ENCODE assay signal across 34 cellular contexts in the genomic region with DNA sequence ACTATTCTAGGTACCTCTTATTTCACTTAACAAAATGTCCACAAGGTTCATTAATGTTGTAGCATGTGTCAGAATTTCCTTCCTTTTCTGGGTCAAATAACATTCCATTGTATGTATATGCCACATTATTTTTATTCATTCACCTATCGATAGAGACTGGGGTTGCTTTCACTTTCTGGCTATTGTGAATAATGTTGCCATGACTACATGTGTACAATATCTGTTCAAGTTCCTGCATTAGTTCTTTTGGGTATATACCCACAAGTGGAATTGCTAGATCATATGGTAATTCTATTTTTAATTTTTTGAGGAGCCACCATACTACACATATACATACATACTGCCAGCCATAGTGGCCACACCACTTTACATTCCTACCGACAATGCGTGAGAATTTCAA.
"Had no signal": no experiment of that assay in that cellular context is flagged by ENCODE, and none has a peak within 500 bp of the region (broad histone marks: within the 10 kb centered on the region; RNA-seq: fewer than 3 reads in every experiment).

No MANE protein-coding gene starts in this region.

- H3K4me1 ChIP-seq: ascending aorta, breast epithelium, colonic mucosa, esophagus muscularis mucosa, foreskin keratinocyte, gastrocnemius medialis, heart left ventricle had no signal

- H3K27me3 ChIP-seq: ascending aorta, breast epithelium, cardiac muscle cell, colonic mucosa, dorsolateral prefrontal cortex, esophagus muscularis mucosa, foreskin keratinocyte, gastrocnemius medialis, heart left ventricle had no signal

- DNase-seq: activated B cell treated with CpG ODN at 0.5 μM for 24 hours; activated CD4-positive, alpha-beta T cell treated with anti-CD3 and anti-CD28 coated beads for 48 hours; activated CD4-positive, alpha-beta T cell treated with anti-CD3 and anti-CD28 coated beads, Interleukin-2, amount 50 U/mL, for 1 hour; activated CD4-positive, alpha-beta T cell treated with anti-CD3 and anti-CD28 coated beads, Interleukin-2, amount 50 U/mL, for 48 hours; activated CD8-positive, alpha-beta memory T cell treated with anti-CD3 and anti-CD28 coated beads, Interleukin-2, amount 10 ng/mL, durations not matched to agents 7 days and 5 days; activated CD8-positive, alpha-beta memory T cell treated with anti-CD3 and anti-CD28 coated beads, Interleukin-2, amount 50 U/mL, for 4 hours; activated CD8-positive, alpha-beta T cell treated with anti-CD3 and anti-CD28 coated beads for 36 hours; activated gamma-delta T cell; activated naive CD4-positive, alpha-beta T cell; activated naive CD4-positive, alpha-beta T cell treated with anti-CD3 and anti-CD28 coated beads, Interleukin-2, amount 10 ng/mL, durations not matched to agents 7 days and 5 days; activated naive CD8-positive, alpha-beta T cell treated with anti-CD3 and anti-CD28 coated beads, Interleukin-2, amount 10 ng/mL, durations not matched to agents 7 days and 5 days; activated T-cell treated with anti-CD3 and anti-CD28 coated beads, Interleukin-2, amount 50 U/mL, for 24 hours; activated T-cell treated with anti-CD3 and anti-CD28 coated beads, Interleukin-2, amount 50 U/mL, for 72 hours; central memory CD4-positive, alpha-beta T cell; cerebellar nuclear complex; colonic mucosa; dorsolateral prefrontal cortex; effector memory CD4-positive, alpha-beta T cell; endodermal cell; erythroblast; foreskin keratinocyte; gastrocnemius medialis; glutamatergic neuron; heart left ventricle; T-cell; T-helper 17 cell; T1000; WERI-Rb-1 had no signal

- H3K9me3 ChIP-seq: ascending aorta, breast epithelium, colonic mucosa had no signal

- ATAC-seq: activated CD4-positive, CD25-positive, alpha-beta regulatory T cell treated with anti-CD3 and anti-CD28 coated beads, Interleukin-2, amount 50 U/mL, for 24 hours; activated CD8-positive, alpha-beta memory T cell treated with anti-CD3 and anti-CD28 coated beads, Interleukin-2, amount 10 ng/mL, durations not matched to agents 7 days and 5 days; activated CD8-positive, alpha-beta T cell treated with anti-CD3 and anti-CD28 coated beads for 36 hours; activated naive CD4-positive, alpha-beta T cell treated with anti-CD3 and anti-CD28 coated beads, Interleukin-2, amount 50 U/mL, for 72 hours; activated T-cell treated with anti-CD3 and anti-CD28 coated beads, Interleukin-2, amount 50 U/mL, for 72 hours; foreskin keratinocyte; gastrocnemius medialis; heart left ventricle; T-cell; T-helper 17 cell had no signal

- H3K27ac ChIP-seq: ascending aorta, breast epithelium, cardiac muscle cell, colonic mucosa, esophagus muscularis mucosa, foreskin keratinocyte, gastrocnemius medialis, heart left ventricle, WERI-Rb-1 had no signal

- H3K4me3 ChIP-seq: ascending aorta, breast epithelium, cardiac muscle cell, colonic mucosa, dorsolateral prefrontal cortex, esophagus muscularis mucosa, gastrocnemius medialis, heart left ventricle had no signal

- H3K36me3 ChIP-seq: ascending aorta, breast epithelium, cardiac muscle cell, colonic mucosa, esophagus muscularis mucosa, gastrocnemius medialis, heart left ventricle, WERI-Rb-1 had no signal
